ENCODE assay signal across 21 cellular contexts in genomic region chr10:31290386-31290785, GRCh38.
"Had no signal": no experiment of that assay in that cellular context is flagged by ENCODE, and none has a peak within 500 bp of the region (broad histone marks: within the 10 kb centered on the region; RNA-seq: fewer than 3 reads in every experiment).

No MANE protein-coding gene starts in this region.

- H3K4me2 ChIP-seq: hepatocyte had no signal

- H3K36me3 ChIP-seq: gastroesophageal sphincter, ovary, suprapubic skin, tibial artery, upper lobe of left lung, uterus had no signal

- H3K4me3 ChIP-seq: dorsolateral prefrontal cortex, gastroesophageal sphincter, hepatocyte, ovary, suprapubic skin, tibial artery, upper lobe of left lung, uterus had no signal

- H2AFZ ChIP-seq: hepatocyte had no signal

- H3K9me3 Mint-ChIP-seq: natural killer cell had no signal

- H3K36me3 Mint-ChIP-seq: natural killer cell had no signal

- H3K4me1 Mint-ChIP-seq: natural killer cell, neural crest cell had no signal

- H3K9me3 ChIP-seq: gastroesophageal sphincter, ovary, suprapubic skin, tibial artery, upper lobe of left lung, uterus had no signal

- H3K4me3 Mint-ChIP-seq: natural killer cell, neural crest cell had no signal

- H3K27ac Mint-ChIP-seq: natural killer cell had no signal

- DNase-seq: cortex of kidney; dorsolateral prefrontal cortex; effector CD8-positive, alpha-beta T cell; foreskin fibroblast; glutamatergic neuron; kidney; left colon; mesendoderm; natural killer cell; ovary; right cardiac atrium; small intestine; stimulated activated CD4-positive, alpha-beta T cell treated with anti-CD3 and anti-CD28 coated beads, Interleukin-12 subunit alpha, Interleukin-12 subunit beta, amount 100 ng/mL, for 4 hours; stimulated activated naive CD8-positive, alpha-beta T cell treated with anti-CD3 and anti-CD28 coated beads, Interleukin-15, Interleukin-2, amounts not matched to agents 100 U/mL and 50 U/mL, for 24 hours; tibial artery; upper lobe of left lung; uterus had no signal

- H3K79me2 ChIP-seq: hepatocyte had no signal

- H3K27ac ChIP-seq: dorsolateral prefrontal cortex, gastroesophageal sphincter, hepatocyte, ovary, suprapubic skin, tibial artery, upper lobe of left lung, uterus had no signal

- H3K4me1 ChIP-seq: gastroesophageal sphincter, suprapubic skin, tibial artery, upper lobe of left lung, uterus had no signal

- H3K27me3 ChIP-seq: dorsolateral prefrontal cortex, gastroesophageal sphincter, hepatocyte, ovary, suprapubic skin, tibial artery, upper lobe of left lung, uterus had no signal

- ATAC-seq: gastroesophageal sphincter, left colon, natural killer cell, right cardiac atrium had no signal
